ENCODE assay signal across 1 cellular context in genomic region chr11:70233511-70233919, GRCh38.
TF ChIP-seq lines count a peak whose summit lies in the region.

No MANE protein-coding gene starts in this region.

TF ChIP-seq in HCT116, 20 proteins besides CTCF, POLR2A, EP300 and RAD21 (continued from another document):
- TF ChIP-seq FOSL1 (IDR thresholded peaks at IDR 0.05; ENCODE audit: low read depth) (peak; percentile 98), ZFX (IDR thresholded peaks at IDR 0.05) (no peak), ZNF274 (IDR thresholded peaks at IDR 0.05; ENCODE audit: low read depth, low read length) (no peak), EZH2phosphoT487 (IDR thresholded peaks at IDR 0.05; ENCODE audit: borderline replicate concordance) (no peak), CBX3 (IDR thresholded peaks at IDR 0.05; ENCODE audit: low read depth) (peak; percentile 98), YY1 (IDR thresholded peaks at IDR 0.05; ENCODE audit: extremely low read depth, insufficient replicate concordance, low read depth, low read length) (peak; percentile 64), EGR1 (IDR thresholded peaks at IDR 0.05; ENCODE audit: low read depth) (peak; percentile 54; the same call in 1 of the 2 replicates), ELF1 (IDR thresholded peaks at IDR 0.05; ENCODE audit: borderline replicate concordance, low read depth) (no peak), POLR2AphosphoS5 (IDR thresholded peaks at IDR 0.05; ENCODE audit: low read depth, low read length) (peak; percentile 61), TCF7L2 (IDR thresholded peaks at IDR 0.05; ENCODE audit: borderline replicate concordance, extremely low read depth, insufficient read depth, insufficient read length) (peak; percentile 85), EZH2 (IDR thresholded peaks at IDR 0.05) (no peak), JUND (IDR thresholded peaks at IDR 0.05) (peak; percentile 99), SRF (IDR thresholded peaks at IDR 0.05; ENCODE audit: low read depth) (peak; percentile 86), SP1 (IDR thresholded peaks at IDR 0.05; ENCODE audit: low read depth) (peak; percentile 95)
- TF ChIP-seq, protein P1, sequence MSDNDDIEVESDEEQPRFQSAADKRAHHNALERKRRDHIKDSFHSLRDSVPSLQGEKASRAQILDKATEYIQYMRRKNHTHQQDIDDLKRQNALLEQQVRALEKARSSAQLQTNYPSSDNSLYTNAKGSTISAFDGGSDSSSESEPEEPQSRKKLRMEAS (IDR thresholded peaks at IDR 0.05) = peak; percentile 95
- TF ChIP-seq, protein P2, sequence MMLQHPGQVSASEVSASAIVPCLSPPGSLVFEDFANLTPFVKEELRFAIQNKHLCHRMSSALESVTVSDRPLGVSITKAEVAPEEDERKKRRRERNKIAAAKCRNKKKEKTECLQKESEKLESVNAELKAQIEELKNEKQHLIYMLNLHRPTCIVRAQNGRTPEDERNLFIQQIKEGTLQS (IDR thresholded peaks at IDR 0.05) = no peak; the same call in 1 of the 2 replicates
- TF ChIP-seq, protein P3, sequence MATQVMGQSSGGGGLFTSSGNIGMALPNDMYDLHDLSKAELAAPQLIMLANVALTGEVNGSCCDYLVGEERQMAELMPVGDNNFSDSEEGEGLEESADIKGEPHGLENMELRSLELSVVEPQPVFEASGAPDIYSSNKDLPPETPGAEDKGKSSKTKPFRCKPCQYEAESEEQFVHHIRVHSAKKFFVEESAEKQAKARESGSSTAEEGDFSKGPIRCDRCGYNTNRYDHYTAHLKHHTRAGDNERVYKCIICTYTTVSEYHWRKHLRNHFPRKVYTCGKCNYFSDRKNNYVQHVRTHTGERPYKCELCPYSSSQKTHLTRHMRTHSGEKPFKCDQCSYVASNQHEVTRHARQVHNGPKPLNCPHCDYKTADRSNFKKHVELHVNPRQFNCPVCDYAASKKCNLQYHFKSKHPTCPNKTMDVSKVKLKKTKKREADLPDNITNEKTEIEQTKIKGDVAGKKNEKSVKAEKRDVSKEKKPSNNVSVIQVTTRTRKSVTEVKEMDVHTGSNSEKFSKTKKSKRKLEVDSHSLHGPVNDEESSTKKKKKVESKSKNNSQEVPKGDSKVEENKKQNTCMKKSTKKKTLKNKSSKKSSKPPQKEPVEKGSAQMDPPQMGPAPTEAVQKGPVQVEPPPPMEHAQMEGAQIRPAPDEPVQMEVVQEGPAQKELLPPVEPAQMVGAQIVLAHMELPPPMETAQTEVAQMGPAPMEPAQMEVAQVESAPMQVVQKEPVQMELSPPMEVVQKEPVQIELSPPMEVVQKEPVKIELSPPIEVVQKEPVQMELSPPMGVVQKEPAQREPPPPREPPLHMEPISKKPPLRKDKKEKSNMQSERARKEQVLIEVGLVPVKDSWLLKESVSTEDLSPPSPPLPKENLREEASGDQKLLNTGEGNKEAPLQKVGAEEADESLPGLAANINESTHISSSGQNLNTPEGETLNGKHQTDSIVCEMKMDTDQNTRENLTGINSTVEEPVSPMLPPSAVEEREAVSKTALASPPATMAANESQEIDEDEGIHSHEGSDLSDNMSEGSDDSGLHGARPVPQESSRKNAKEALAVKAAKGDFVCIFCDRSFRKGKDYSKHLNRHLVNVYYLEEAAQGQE (IDR thresholded peaks at IDR 0.05; ENCODE audit: low read depth) = no peak
